In genomic region chr1:48693180-48693579, GRCh38 we compare ENCODE assay signal across 31 cellular contexts.
"Had no signal": no experiment of that assay in that cellular context is flagged by ENCODE, and none has a peak within 500 bp of the region (broad histone marks: within the 10 kb centered on the region; RNA-seq: fewer than 3 reads in every experiment).

No MANE protein-coding gene starts in this region.

- H3K27me3 ChIP-seq: adrenal gland, body of pancreas, ovary, upper lobe of left lung, vagina had no signal

- H3K4me1 ChIP-seq: adrenal gland, body of pancreas, heart right ventricle, left ventricle myocardium inferior, prostate gland, vagina had no signal

- H3K9me3 ChIP-seq: adrenal gland, body of pancreas, heart right ventricle, left ventricle myocardium inferior, ovary, prostate gland, upper lobe of left lung, vagina had no signal

- H3K27ac ChIP-seq: adrenal gland, body of pancreas, heart right ventricle, left ventricle myocardium inferior, ovary, prostate gland, upper lobe of left lung, vagina, VCaP had no signal

- H3K4me3 ChIP-seq: adrenal gland, body of pancreas, heart right ventricle, left ventricle myocardium inferior, lung, ovary, prostate gland, smooth muscle cell, upper lobe of left lung, vagina had no signal

- H3K4me2 ChIP-seq: smooth muscle cell had no signal

- ATAC-seq: activated CD4-positive, CD25-positive, alpha-beta regulatory T cell treated with anti-CD3 and anti-CD28 coated beads, Interleukin-2, amount 50 U/mL, for 24 hours; body of pancreas; heart right ventricle; stimulated activated memory B cell treated with anti-CD40 and anti-IgM and Interleukin-4, amounts not matched to agents 10 μg/mL and 1 μg/mL and 100 μg/mL, for 72 hours; stimulated activated naive CD8-positive, alpha-beta T cell treated with anti-CD3 and anti-CD28 coated beads, Interleukin-15, amount 100 ng/mL, for 72 hours had no signal

- H3K36me3 ChIP-seq: adrenal gland, heart right ventricle, left ventricle myocardium inferior, ovary, prostate gland, upper lobe of left lung, vagina had no signal

- DNase-seq: activated CD4-positive, alpha-beta memory T cell treated with anti-CD3 and anti-CD28 coated beads for 36 hours; activated CD4-positive, alpha-beta T cell treated with anti-CD3 and anti-CD28 coated beads, Interleukin-2, amount 10 ng/mL, durations not matched to agents 24 days and 14 days; activated CD8-positive, alpha-beta memory T cell treated with anti-CD3 and anti-CD28 coated beads, Interleukin-2, amount 50 U/mL, for 4 hours; activated effector memory CD4-positive, alpha-beta T cell treated with anti-CD3 and anti-CD28 coated beads, Interleukin-2, amount 50 U/mL, for 16 hours; activated naive CD4-positive, alpha-beta T cell treated with anti-CD3 and anti-CD28 coated beads for 36 hours; activated naive CD8-positive, alpha-beta T cell treated with anti-CD3 and anti-CD28 coated beads for 36 hours; activated T-cell treated with anti-CD3 and anti-CD28 coated beads, Interleukin-2, amount 50 U/mL, for 1 hour; adrenal gland; aorta; body of pancreas; foreskin fibroblast; heart right ventricle; kidney glomerular epithelial cell; left ventricle myocardium inferior; nephron progenitor cell; ovary; retina; stimulated activated CD4-positive, alpha-beta T cell treated with anti-CD3 and anti-CD28 coated beads, Interleukin-1b, Interleukin-23, amount 100 ng/mL, for 48 hours; stimulated activated CD4-positive, alpha-beta T cell treated with anti-CD3 and anti-CD28 coated beads, Interleukin-4, amount 100 ng/mL, for 4 hours; stimulated activated CD8-positive, alpha-beta memory T cell treated with anti-CD3 and anti-CD28 coated beads, Interleukin-4, amount 100 ng/mL, for 48 hours; stimulated activated naive CD8-positive, alpha-beta T cell treated with anti-CD3 and anti-CD28 coated beads, Interleukin-15, amount 100 ng/mL, for 72 hours; substantia nigra; T-helper 1 cell had no signal
